Comparison of ENCODE assay signal across 7 cellular contexts in genomic region chr11:85395515-85395914, GRCh38.
DNase-seq lines count a peak whose midpoint lies in the region; ATAC-seq, FAIRE-seq and TF ChIP-seq lines count a peak whose summit lies in the region.
"Not testable (repeated sequence)": the region's sequence is repeated elsewhere in the genome, so short reads cannot be mapped to it uniquely, and the experiment has no call there.

No MANE protein-coding gene starts in this region.

- not testable (repeated sequence) for H3K4me3 Mint-ChIP-seq in WTC11

- not testable (repeated sequence) for TF ChIP-seq POLR2A in HepG2 (IDR thresholded peaks at IDR 0.05; ENCODE audit: insufficient read depth in 1 of 2, low read depth in 2 of 2, low read length in 2 of 2)

- H3K9ac ChIP-seq in PC-3 (ENCODE audit: low read length); HepG2 (ENCODE audit: insufficient read depth, low read depth, low read length): not testable (repeated sequence)

- CTCF ChIA-PET in PC-3 (lab: Charles Lee): interaction anchor here (0.6 kb wide), 1 partner anchor 12 kb away, joined by 3 read pairs; no protein-coding TSS in a partner anchor
- CTCF ChIA-PET in WTC11 (lab: Charles Lee); HepG2 (lab: Yijun Ruan, JAX; ENCODE audit: low intra/inter-chr PET ratio, low total read pairs): not testable (repeated sequence)

- WGBS in HepG2 (ENCODE audit: low lambda C conversion rate): no CpG with 5 or more reads among the region's 3 CpGs

- intact Hi-C loops in PC-3 (cut with micrococcal nuclease); HepG2 (cut with micrococcal nuclease; ENCODE audit: unreplicated experiment): not testable (repeated sequence)

- peak; percentile 51 for ATAC-seq in PC-3
- not testable (repeated sequence) for ATAC-seq in WTC11
- ATAC-seq in HepG2: peak; percentile 84

- H3K36me3 Mint-ChIP-seq in WTC11: peaks cover 12% of the 10 kb centered on the region

- H3K27me3 ChIP-seq in PC-3 (ENCODE audit: low read length); HepG2 (ENCODE audit: control insufficient read depth in 1 of 2, insufficient read depth in 2 of 2, low read length in 2 of 2): not testable (repeated sequence)

- not testable (repeated sequence) for FAIRE-seq in HepG2 (lab: Jason Lieb, UNC)

- not testable (repeated sequence) for H3K4me1 Mint-ChIP-seq in WTC11

- H3K79me2 ChIP-seq in PC-3 (ENCODE audit: low read length); HepG2 (ENCODE audit: insufficient read depth, low read length): not testable (repeated sequence)

- H3K9me3 Mint-ChIP-seq in WTC11: peaks cover 44% of the 10 kb centered on the region

- H3K27ac Mint-ChIP-seq in WTC11: not testable (repeated sequence)

- peak; percentile 27 for DNase-seq in CMK (ENCODE audit: low read depth)
- DNase-seq in DMS53 treated with DMSO at 0.1 percent for 48 hours (lab: John Stamatoyannopoulos, UW; ENCODE audit: unreplicated experiment): peak; percentile 54
- DNase-seq in NCI-H2227 (lab: John Stamatoyannopoulos, UW; ENCODE audit: unreplicated experiment): peak; percentile 0
- peak; percentile 74 for DNase-seq in NCI-H748 (lab: John Stamatoyannopoulos, UW; ENCODE audit: unreplicated experiment)
- DNase-seq in PC-3: peak; percentile 41
- not testable (repeated sequence) for DNase-seq in WTC11 (ENCODE audit: low spot score)
- peak; percentile 2 for DNase-seq in HepG2 (ENCODE audit: low spot score)

- in situ Hi-C loops in HepG2 (cut with HindIII; ENCODE audit: extremely low pct_ligation_motif_present, low pct_unique_long_range_greater_than_20kb): not testable (repeated sequence)

- POLR2A ChIA-PET in PC-3 (lab: Charles Lee; ENCODE audit: unreplicated experiment); WTC11 (lab: Charles Lee); HepG2 (lab: Yijun Ruan, JAX): not testable (repeated sequence)

- not testable (repeated sequence) for H3K4me3 ChIP-seq in PC-3 (ENCODE audit: low read length); HepG2 (replicated peaks in 1 of 3; ENCODE audit: insufficient read depth in 1 of 3, low read depth in 2 of 3, low read length in 3 of 3)

- H3K9me2 ChIP-seq in PC-3 (replicated peaks; ENCODE audit: low read length): not testable (repeated sequence)

- H3K4me2 ChIP-seq in PC-3 (ENCODE audit: low read length) (peak overlapping the region; percentile 17; the same call in 1 of the 2 replicates), HepG2 (ENCODE audit: low read depth, low read length) (peak overlapping the region; percentile 37; the same call in 1 of the 2 replicates)

- H3K9me3 ChIP-seq in PC-3 (ENCODE audit: low read length); HepG2 (ENCODE audit: low read length): not testable (repeated sequence)

- not testable (repeated sequence) for H4K20me1 ChIP-seq in PC-3 (ENCODE audit: low read length); HepG2 (ENCODE audit: insufficient read depth, low read length)

- H2AFZ ChIP-seq in PC-3 (ENCODE audit: low read length): peak overlapping the region; percentile 40; the same call in 1 of the 2 replicates
- not testable (repeated sequence) for H2AFZ ChIP-seq in HepG2 (ENCODE audit: low read length)

- not testable (repeated sequence) for H3F3A ChIP-seq in PC-3 (ENCODE audit: low read length, unreplicated experiment)

- not testable (repeated sequence) for BruUV-seq in PC-3 (replicated peaks; lab: Mats Ljungman, UMichigan); HepG2 (replicated peaks; lab: Mats Ljungman, UMichigan)

- H3K27ac ChIP-seq in PC-3 (ENCODE audit: low read length); HepG2 (ENCODE audit: extremely low read length, insufficient read depth, low read length): not testable (repeated sequence)

- not testable (repeated sequence) for TF ChIP-seq CTCF in PC-3 (conservative IDR thresholded peaks at IDR 0.05; ENCODE audit: low read depth, low read length); WTC11 (IDR thresholded peaks at IDR 0.05); HepG2 (CRISPR knock-in tag; IDR thresholded peaks at IDR 0.05)

- not testable (repeated sequence) for H3K36me3 ChIP-seq in PC-3 (ENCODE audit: low read depth, low read length); HepG2 (replicated peaks in 1 of 2; ENCODE audit: control insufficient read depth in 1 of 2, insufficient read depth in 2 of 2, low read length in 2 of 2)

- not testable (repeated sequence) for TF ChIP-seq RAD21 in HepG2 (CRISPR knock-in tag; IDR thresholded peaks at IDR 0.05)

- not testable (repeated sequence) for H3K27me3 Mint-ChIP-seq in WTC11 (ENCODE audit: low read depth)

- H3K4me1 ChIP-seq in PC-3 (ENCODE audit: insufficient read depth, low read length); HepG2 (ENCODE audit: insufficient read depth, low read length): not testable (repeated sequence)

- not testable (repeated sequence) for TF ChIP-seq EP300 in HepG2 (IDR thresholded peaks at IDR 0.05; ENCODE audit: low read depth in 2 of 2, low read length in 2 of 2); HepG2 (CRISPR knock-in tag; IDR thresholded peaks at IDR 0.05; ENCODE audit: borderline replicate concordance)

TF ChIP-seq in WTC11, 78 proteins besides CTCF, POLR2A, EP300 and RAD21:
- TF ChIP-seq FOXK1 (CRISPR knock-in tag; IDR thresholded peaks at IDR 0.05): peak; percentile 21; the same call in 1 of the 2 replicates

TF ChIP-seq in HepG2, 621 proteins besides CTCF, POLR2A, EP300 and RAD21:
- TF ChIP-seq FOXA3 (CRISPR knock-in tag; IDR thresholded peaks at IDR 0.05): peak; percentile 19; the same call in 1 of the 2 replicates
- 0 out of 2 replicates have a peak, but pooled peaks have one; percentile 25 for TF ChIP-seq GABPB1 (CRISPR knock-in tag; IDR thresholded peaks at IDR 0.05)
- TF ChIP-seq ZFX (CRISPR knock-in tag; IDR thresholded peaks at IDR 0.05; ENCODE audit: low read depth): 0 out of 2 replicates have a peak, but pooled peaks have one; percentile 35
